In genomic region chr7:156892821-156893706, GRCh38 we compare ENCODE assay signal across 8 cellular contexts. TPM values are rescaled to one million over a fixed set of nuclear protein-coding genes. Genes with fewer than 3 reads are reported as not detected.
A peak's percentile ranks its signal among the peaks of the same experiment; 100 is the strongest.
DNase-seq lines count a peak whose midpoint lies in the region; ATAC-seq and TF ChIP-seq lines count a peak whose summit lies in the region.

Gene LMBR1, minus strand, starts transcription at chr7:156893183. Its CDS starts 190 bp downstream, at chr7:156892993.

- H3K27me3 Mint-ChIP-seq in CD4-positive, CD25-positive, alpha-beta regulatory T cell, result no peaks in the 10 kb centered on the region
- no peaks in the 10 kb centered on the region for H3K27me3 Mint-ChIP-seq in activated CD4-positive, alpha-beta memory T cell treated with anti-CD3 and anti-CD28 coated beads for 36 hours

- no peaks in the 10 kb centered on the region for H3K27me3 ChIP-seq in CD4-positive, CD25-positive, alpha-beta regulatory T cell (ENCODE audit: control insufficient read depth, insufficient read depth, low read length)
- no peaks in the 10 kb centered on the region for H3K27me3 ChIP-seq in dorsolateral prefrontal cortex

- peak within 1 kb of the TSS; percentile 91 to 94 (median 94) for H3K27ac Mint-ChIP-seq in CD4-positive, CD25-positive, alpha-beta regulatory T cell
- H3K27ac Mint-ChIP-seq in activated CD4-positive, alpha-beta memory T cell treated with anti-CD3 and anti-CD28 coated beads for 36 hours, result peak within 1 kb of the TSS; percentile 91

- H3K4me3 ChIP-seq in CD4-positive, CD25-positive, alpha-beta regulatory T cell (ENCODE audit: low read depth, low read length), result peak within 1 kb of the TSS; percentile 88
- H3K4me3 ChIP-seq in dorsolateral prefrontal cortex, result peak within 1 kb of the TSS; percentile 56 to 99 (median 90)
- peak within 1 kb of the TSS; percentile 95 for H3K4me3 ChIP-seq in lower leg skin (ENCODE audit: low read depth, poor library complexity, severe bottlenecking)

- H3K4me1 ChIP-seq in CD4-positive, CD25-positive, alpha-beta regulatory T cell (ENCODE audit: control insufficient read depth, insufficient read depth, low read length, poor library complexity, severe bottlenecking), result peaks cover 15% of the 10 kb centered on the region

- WGBS in lower leg skin, 2 donors, result 0 to 2% methylated on average over 4 to 14 of the region's 97 CpGs

- peaks cover 20 to 43% (median 29%) of the 10 kb centered on the region in 4 donors for H3K4me1 Mint-ChIP-seq in CD4-positive, CD25-positive, alpha-beta regulatory T cell
- peaks cover 41% of the 10 kb centered on the region for H3K4me1 Mint-ChIP-seq in activated CD4-positive, alpha-beta memory T cell treated with anti-CD3 and anti-CD28 coated beads for 36 hours (ENCODE audit: low read depth)

- H3K9me3 ChIP-seq in CD4-positive, CD25-positive, alpha-beta regulatory T cell (ENCODE audit: control insufficient read depth in 2 of 2, low read length in 2 of 2), result no peaks in the 10 kb centered on the region

- H3K36me3 Mint-ChIP-seq in CD4-positive, CD25-positive, alpha-beta regulatory T cell, result no peaks in the 10 kb centered on the region
- peaks cover 2% of the 10 kb centered on the region for H3K36me3 Mint-ChIP-seq in activated CD4-positive, alpha-beta memory T cell treated with anti-CD3 and anti-CD28 coated beads for 36 hours

- TF ChIP-seq CTCF in dorsolateral prefrontal cortex (IDR thresholded peaks at IDR 0.05 in 54 of 56, conservative IDR thresholded peaks at IDR 0.05 in 2 of 56; ENCODE audit: low read depth in 1 of 56, partially characterized antibody in 56 of 56) (peak in 52 of 56 donors; percentile 25 to 66 (median 52)), lower leg skin (IDR thresholded peaks at IDR 0.05) (peak in 1 of 3 donors; percentile 65)

- DNase-seq in CD4-positive, CD25-positive, alpha-beta regulatory T cell, result peak; percentile 92 to 96 (median 94)
- DNase-seq in NCI-H82 (lab: John Stamatoyannopoulos, UW), result peak; percentile 95
- DNase-seq in activated CD4-positive, alpha-beta memory T cell treated with anti-CD3 and anti-CD28 coated beads for 36 hours, result peak; percentile 97
- peak; percentile 83 to 94 (median 92) for DNase-seq in dorsolateral prefrontal cortex
- peak; percentile 92 to 98 for DNase-seq in lower leg skin (ENCODE audit: low spot score in 2 of 2)
- peak; percentile 89 to 91 for DNase-seq in stimulated activated CD4-positive, alpha-beta T cell treated with anti-CD3 and anti-CD28 coated beads, Interleukin-4, amount 100 ng/mL, for 48 hours (ENCODE audit: low read depth in 2 of 2)

- peak; percentile 87 for ATAC-seq in CD4-positive, CD25-positive, alpha-beta regulatory T cell (ENCODE audit: low read depth in 2 of 2)
- ATAC-seq in GM19397 (IDR thresholded peaks at IDR 0.05; ENCODE audit: unreplicated experiment), result peak; percentile 85
- ATAC-seq in HG03571 (IDR thresholded peaks at IDR 0.05; ENCODE audit: unreplicated experiment), result peak; percentile 85

- H3K4me3 Mint-ChIP-seq in CD4-positive, CD25-positive, alpha-beta regulatory T cell, result peak within 1 kb of the TSS; percentile 92 to 98 (median 94)
- peak within 1 kb of the TSS; percentile 89 for H3K4me3 Mint-ChIP-seq in activated CD4-positive, alpha-beta memory T cell treated with anti-CD3 and anti-CD28 coated beads for 36 hours

- intact Hi-C loops in activated CD4-positive, alpha-beta memory T cell treated with anti-CD3 and anti-CD28 coated beads for 36 hours (cut with micrococcal nuclease), result loop anchor here (1.0 to 10.0 kb wide), 12 partner anchors 25 to 1888 kb away; partner anchors contain the start of genes DNAJB6, INSIG1, NOM1 and PAXIP1
- intact Hi-C loops in dorsolateral prefrontal cortex (cut with DNase I), result loop anchor here (5.0 to 10.0 kb wide), 4 partner anchors 54 to 442 kb away; partner anchors contain the start of genes DNAJB6 (in 1 of the 2), NOM1 (in 1 of the 2) and RNF32 (in 1 of the 2)
- intact Hi-C loops in lower leg skin (cut with DNase I; ENCODE audit: low total_unique reads), result no loop called here

- TF ChIP-seq POLR2A in lower leg skin (IDR thresholded peaks at IDR 0.05), result peak in 1 of 2 donors; percentile 15

- POLR2A ChIA-PET in activated CD4-positive, alpha-beta memory T cell treated with anti-CD3 and anti-CD28 coated beads for 36 hours (lab: Charles Lee), result interaction anchor here (0.7 to 2.0 kb wide), 11 partner anchors 12 to 409 kb away, joined by 3 to 21 read pairs (median 3); partner anchors contain the start of genes NOM1, RNF32 and UBE3C

- peak within 1 kb of the TSS; percentile 89 for H3K27ac ChIP-seq in CD4-positive, CD25-positive, alpha-beta regulatory T cell (ENCODE audit: insufficient read depth, low read length, poor library complexity, severe bottlenecking)
- H3K27ac ChIP-seq in dorsolateral prefrontal cortex, result peak within 1 kb of the TSS; percentile 10 to 96 (median 84)

- no peaks in the 10 kb centered on the region for H3K9me3 Mint-ChIP-seq in CD4-positive, CD25-positive, alpha-beta regulatory T cell
- H3K9me3 Mint-ChIP-seq in activated CD4-positive, alpha-beta memory T cell treated with anti-CD3 and anti-CD28 coated beads for 36 hours, result no peaks in the 10 kb centered on the region

- no peaks in the 10 kb centered on the region for H3K36me3 ChIP-seq in CD4-positive, CD25-positive, alpha-beta regulatory T cell (ENCODE audit: control insufficient read depth, insufficient read depth, low read length)

- CTCF ChIA-PET in activated CD4-positive, alpha-beta memory T cell treated with anti-CD3 and anti-CD28 coated beads for 36 hours (lab: Charles Lee), result interaction anchor here (0.7 to 1.9 kb wide), 9 partner anchors 9 to 252 kb away, joined by 3 to 16 read pairs (median 3); partner anchors contain the start of genes NOM1 and RNF32

RNA-seq across cellular contexts. Expression of gene LMBR1, which starts in this region (rescaled TPM):
- total RNA-seq in CD4-positive, CD25-positive, alpha-beta regulatory T cell, result 71.9 TPM
- polyA plus RNA-seq in CD4-positive, CD25-positive, alpha-beta regulatory T cell, result 10 to 100 TPM; 35.7 to 45.1 (median 38.7) TPM
- total RNA-seq in activated CD4-positive, alpha-beta memory T cell treated with anti-CD3 and anti-CD28 coated beads for 36 hours, result 10 to 100 TPM; 36.6 to 37.8 TPM
- total RNA-seq in dorsolateral prefrontal cortex (100 to 1,000 TPM in 82 of 120 experiments, 10 to 100 TPM in 38; 71.3 to 148 (median 106) TPM), lower leg skin (10 to 100 TPM; 44.1 to 67.0 (median 55.9) TPM)

Comparison
In these comparisons a context has a peak if more than half of its experiments do, and no peak if none do; other contexts are left out.
1. Peak in every context shown above with its lines: DNase-seq, ATAC-seq, H3K4me3 ChIP-seq and H3K27ac ChIP-seq.